Comparison of ENCODE assay signal across 17 cellular contexts in genomic region chr21:36718951-36719501, GRCh38. TPM values are rescaled to one million over a fixed set of nuclear protein-coding genes. Genes with fewer than 3 reads are reported as not detected.
A peak's percentile ranks its signal among the peaks of the same experiment; 100 is the strongest.
DNase-seq lines count a peak whose midpoint lies in the region; ATAC-seq, FAIRE-seq and TF ChIP-seq lines count a peak whose summit lies in the region.
"Had no signal": no experiment of that assay in that cellular context is flagged by ENCODE, and none has a peak within 500 bp of the region (broad histone marks: within the 10 kb centered on the region; RNA-seq: fewer than 3 reads in every experiment).

No MANE protein-coding gene starts in this region.

- peak overlapping the region; percentile 32; the same call in 1 of the 2 replicates for H2AFZ ChIP-seq in GM23338

- no peaks in the 10 kb centered on the region; the same call in 1 of the 2 replicates for H3F3A ChIP-seq in GM23338 (replicated peaks; ENCODE audit: low read depth)

- no peaks in the 10 kb centered on the region for H3K79me2 ChIP-seq in GM23338 (replicated peaks; ENCODE audit: insufficient read depth)

- no peak for DNase-seq in GM23338 (ENCODE audit: low spot score)
- DNase-seq in T1000 (lab: John Stamatoyannopoulos, UW) = peak; percentile 74
- peak; percentile 26 to 92 (median 80) for DNase-seq in head of caudate nucleus
- peak; percentile 72 for DNase-seq in posterior vena cava (ENCODE audit: low spot score)
- DNase-seq in SIG-M5 (lab: John Stamatoyannopoulos, UW) = no peak
- DNase-seq in GM12891 (ENCODE audit: insufficient read length, low spot score) = no peak
- DNase-seq: activated CD4-positive, alpha-beta T cell treated with anti-CD3 and anti-CD28 coated beads for 48 hours; MM.1S; NCI-H446 treated with DMSO at 0.1 percent for 48 hours had no signal

- H3K4me3 Mint-ChIP-seq in GM23338 = no peak overlapping the region
- H3K4me3 Mint-ChIP-seq: central memory CD8-positive, alpha-beta T cell had no signal

- no peaks in the 10 kb centered on the region for H4K20me1 ChIP-seq in GM23338 (replicated peaks; ENCODE audit: insufficient read depth)

- no peak for TF ChIP-seq POLR2A in GM12891 (IDR thresholded peaks at IDR 0.05; ENCODE audit: low read depth, low read length)

- H3K4me1 ChIP-seq in GM23338 (ENCODE audit: insufficient read depth) = peaks cover 10% of the 10 kb centered on the region
- H3K4me1 ChIP-seq: left lung, SJCRH30 had no signal

- ATAC-seq in GM23338 (peak; percentile 59), HG03280 (IDR thresholded peaks at IDR 0.05; ENCODE audit: unreplicated experiment) (no peak), HG03135 (IDR thresholded peaks at IDR 0.05; ENCODE audit: unreplicated experiment) (no peak)
- ATAC-seq: left lung had no signal

- H3K9me3 Mint-ChIP-seq in GM23338 = no peaks in the 10 kb centered on the region; the same call in 2 of the 3 replicates
- H3K9me3 Mint-ChIP-seq: activated T-helper 2 cell treated with anti-CD3 and anti-CD28 coated beads, Interferon-gamma antibody, Interleukin-2, Interleukin-4, amounts not matched to agents 10 μg/mL and 5 μg/mL and 100 μg/mL, durations not matched to agents 14 hours and 24 hours and 36 hours; central memory CD8-positive, alpha-beta T cell had no signal

- no peak for FAIRE-seq in GM12891 (lab: Jason Lieb, UNC)

- H3K27me3 ChIP-seq in GM23338 (ENCODE audit: insufficient read depth) = peaks cover 4% of the 10 kb centered on the region; the same call in 1 of the 2 replicates
- H3K27me3 ChIP-seq: SJCRH30 had no signal

- H3K4me1 Mint-ChIP-seq in GM23338 = peaks cover 16% of the 10 kb centered on the region
- H3K4me1 Mint-ChIP-seq: central memory CD8-positive, alpha-beta T cell had no signal

- H3K4me2 ChIP-seq in GM23338 = no peak overlapping the region
- H3K4me2 ChIP-seq: BLaER1 treated with 17β-estradiol and CSF1 and Interleukin-3, amounts not matched to agents 10 nM and 100 nM had no signal

- H3K36me3 Mint-ChIP-seq in GM23338 (ENCODE audit: low read depth) = no peaks in the 10 kb centered on the region

- intact Hi-C loops in head of caudate nucleus (cut with DNase I) (no loop called here), posterior vena cava (cut with DNase I) (no loop called here)

- peaks cover 21% of the 10 kb centered on the region for H3K27me3 Mint-ChIP-seq in GM23338 (ENCODE audit: insufficient read depth, low read depth, poor library complexity)

- no peaks in the 10 kb centered on the region for H3K36me3 ChIP-seq in GM23338 (ENCODE audit: insufficient read depth)
- H3K36me3 ChIP-seq: BLaER1 treated with 17β-estradiol and CSF1 and Interleukin-3, amounts not matched to agents 10 nM and 100 nM; left lung; SJCRH30 had no signal

- H3K27ac ChIP-seq in GM23338 (ENCODE audit: low read depth) = no peak overlapping the region
- H3K27ac ChIP-seq: BLaER1 treated with 17β-estradiol and CSF1 and Interleukin-3, amounts not matched to agents 10 nM and 100 nM; left lung; SJCRH30 had no signal

- no peak overlapping the region for H3K4me3 ChIP-seq in GM23338
- H3K4me3 ChIP-seq: BLaER1 treated with 17β-estradiol and CSF1 and Interleukin-3, amounts not matched to agents 10 nM and 100 nM; left lung; SJCRH30 had no signal

- no peak for TF ChIP-seq CTCF in GM23338 (conservative IDR thresholded peaks at IDR 0.05; ENCODE audit: low read depth in 2 of 2)

- H3K27ac Mint-ChIP-seq in GM23338 = no peak overlapping the region
- H3K27ac Mint-ChIP-seq: activated T-helper 2 cell treated with anti-CD3 and anti-CD28 coated beads, Interferon-gamma antibody, Interleukin-2, Interleukin-4, amounts not matched to agents 10 μg/mL and 5 μg/mL and 100 μg/mL, durations not matched to agents 14 hours and 24 hours and 36 hours had no signal

- no peaks in the 10 kb centered on the region for H3K9me2 ChIP-seq in GM23338 (ENCODE audit: insufficient read depth)

TF ChIP-seq in GM23338, 12 proteins besides CTCF, POLR2A, EP300 and RAD21 (continues in another document):
- no peak for TF ChIP-seq STAT1 (IDR thresholded peaks at IDR 0.05; ENCODE audit: unreplicated experiment)

TF ChIP-seq in GM12891, 5 proteins besides CTCF, POLR2A, EP300 and RAD21:
- TF ChIP-seq PAX5 (IDR thresholded peaks at IDR 0.05; ENCODE audit: insufficient read depth, low read length, severe bottlenecking) (no peak), POU2F2 (IDR thresholded peaks at IDR 0.05; ENCODE audit: low read depth, low read length) (no peak), TAF1 (IDR thresholded peaks at IDR 0.05; ENCODE audit: low read depth, low read length) (no peak), SPI1 (IDR thresholded peaks at IDR 0.05; ENCODE audit: low read depth, low read length) (no peak)

RNA-seq across cellular contexts. Expression of gene SIM2, which starts 20.1 kb away (rescaled TPM):
- total RNA-seq in GM23338 (2014; rRNA removed; shearing (Covaris generic)) = 0.49 and 1.4 TPM in 2 replicates
- polyA plus RNA-seq in GM23338 (2016; fragmentation: Nextera tagmentation; extraction: Ambion mirVana) = 0.16 and 0.24 TPM in 2 replicates
- not detected for total RNA-seq in posterior vena cava
- polyA plus RNA-seq in GM12891 (2012; ENCODE audit: low read depth, missing spikeins) = 0.04 TPM
- total RNA-seq: fibroblast of villous mesenchyme, left lung had no signal

Comparison
In these comparisons a context has a peak if more than half of its experiments do, and no peak if none do; other contexts are left out.
1. DNase-seq: peak in T1000 (single experiment), head of caudate nucleus (42 of 42) and posterior vena cava (single experiment); none in GM23338 (single experiment), SIG-M5 (single experiment) and GM12891 (single experiment).